Comparison of ENCODE assay signal across 19 cellular contexts in the genomic region with DNA sequence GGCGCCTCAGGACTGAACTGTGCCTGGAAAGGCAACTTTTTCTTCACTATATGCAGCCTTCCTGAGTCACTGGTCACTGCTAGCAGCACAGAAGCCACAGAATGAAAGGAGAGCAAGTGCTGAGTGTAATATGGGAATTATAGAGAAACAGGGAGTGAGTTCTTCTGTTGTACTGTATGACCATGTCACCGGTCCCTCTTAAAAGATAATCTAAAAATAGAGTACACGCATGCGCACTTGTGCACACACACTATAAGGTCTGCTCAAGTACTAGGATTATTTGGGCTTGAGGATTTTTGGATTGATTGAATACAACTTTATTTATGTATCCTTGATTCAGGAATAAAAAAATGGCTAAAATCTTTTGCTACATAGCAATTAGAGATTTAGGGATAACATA.
"Had no signal": no experiment of that assay in that cellular context is flagged by ENCODE, and none has a peak within 500 bp of the region (broad histone marks: within the 10 kb centered on the region; RNA-seq: fewer than 3 reads in every experiment).

No MANE protein-coding gene starts in this region.

- H3K4me3 ChIP-seq: spleen, upper lobe of right lung had no signal

- H3K27ac Mint-ChIP-seq: activated B cell treated with CpG ODN at 0.5 μM for 24 hours; activated CD4-positive, alpha-beta memory T cell treated with anti-CD3 and anti-CD28 coated beads for 36 hours; activated naive CD8-positive, alpha-beta T cell treated with anti-CD3 and anti-CD28 coated beads for 36 hours had no signal

- H3K9me3 Mint-ChIP-seq: activated B cell treated with CpG ODN at 0.5 μM for 24 hours; activated CD4-positive, alpha-beta memory T cell treated with anti-CD3 and anti-CD28 coated beads for 36 hours; activated naive CD8-positive, alpha-beta T cell treated with anti-CD3 and anti-CD28 coated beads for 36 hours had no signal

- DNase-seq: activated B cell treated with CpG ODN at 0.5 μM for 24 hours; activated CD4-positive, alpha-beta memory T cell treated with anti-CD3 and anti-CD28 coated beads for 36 hours; activated CD4-positive, alpha-beta T cell treated with anti-CD3 and anti-CD28 coated beads for 4 hours; activated naive CD4-positive, alpha-beta T cell treated with Interleukin-2 at 50 U/mL for 16 hours; activated naive CD8-positive, alpha-beta T cell treated with anti-CD3 and anti-CD28 coated beads for 36 hours; activated T-cell treated with anti-CD3 and anti-CD28 coated beads, Interleukin-2, amount 50 U/mL, for 48 hours; amniotic stem cell; dermis blood vessel endothelial cell; effector CD8-positive, alpha-beta T cell; erythroblast; hippocampal formation; kidney glomerular epithelial cell; nucleus accumbens; spleen; stimulated activated CD4-positive, alpha-beta T cell treated with anti-CD3 and anti-CD28 coated beads, Interleukin-4, amount 100 ng/mL, for 1 hour; stimulated activated naive CD4-positive, alpha-beta T cell treated with Interleukin-2 at 50 U/mL for 16 hours; T1000; upper lobe of right lung had no signal

- H3K27me3 ChIP-seq: spleen, upper lobe of right lung had no signal

- H3K27ac ChIP-seq: parathyroid adenoma, spleen, upper lobe of right lung had no signal

- H3K9me3 ChIP-seq: spleen, upper lobe of right lung had no signal

- H3K4me1 ChIP-seq: parathyroid adenoma, spleen had no signal

- H3K4me3 Mint-ChIP-seq: activated B cell treated with CpG ODN at 0.5 μM for 24 hours; activated CD4-positive, alpha-beta memory T cell treated with anti-CD3 and anti-CD28 coated beads for 36 hours; activated naive CD8-positive, alpha-beta T cell treated with anti-CD3 and anti-CD28 coated beads for 36 hours had no signal

- ATAC-seq: upper lobe of right lung had no signal

- H3K36me3 Mint-ChIP-seq: activated CD4-positive, alpha-beta memory T cell treated with anti-CD3 and anti-CD28 coated beads for 36 hours; activated naive CD8-positive, alpha-beta T cell treated with anti-CD3 and anti-CD28 coated beads for 36 hours had no signal

- H3K27me3 Mint-ChIP-seq: activated B cell treated with CpG ODN at 0.5 μM for 24 hours had no signal

- H3K36me3 ChIP-seq: spleen, upper lobe of right lung had no signal

- H3K4me1 Mint-ChIP-seq: activated B cell treated with CpG ODN at 0.5 μM for 24 hours; activated naive CD8-positive, alpha-beta T cell treated with anti-CD3 and anti-CD28 coated beads for 36 hours had no signal
